10 cellular contexts compared by ENCODE assay signal in the genomic region with DNA sequence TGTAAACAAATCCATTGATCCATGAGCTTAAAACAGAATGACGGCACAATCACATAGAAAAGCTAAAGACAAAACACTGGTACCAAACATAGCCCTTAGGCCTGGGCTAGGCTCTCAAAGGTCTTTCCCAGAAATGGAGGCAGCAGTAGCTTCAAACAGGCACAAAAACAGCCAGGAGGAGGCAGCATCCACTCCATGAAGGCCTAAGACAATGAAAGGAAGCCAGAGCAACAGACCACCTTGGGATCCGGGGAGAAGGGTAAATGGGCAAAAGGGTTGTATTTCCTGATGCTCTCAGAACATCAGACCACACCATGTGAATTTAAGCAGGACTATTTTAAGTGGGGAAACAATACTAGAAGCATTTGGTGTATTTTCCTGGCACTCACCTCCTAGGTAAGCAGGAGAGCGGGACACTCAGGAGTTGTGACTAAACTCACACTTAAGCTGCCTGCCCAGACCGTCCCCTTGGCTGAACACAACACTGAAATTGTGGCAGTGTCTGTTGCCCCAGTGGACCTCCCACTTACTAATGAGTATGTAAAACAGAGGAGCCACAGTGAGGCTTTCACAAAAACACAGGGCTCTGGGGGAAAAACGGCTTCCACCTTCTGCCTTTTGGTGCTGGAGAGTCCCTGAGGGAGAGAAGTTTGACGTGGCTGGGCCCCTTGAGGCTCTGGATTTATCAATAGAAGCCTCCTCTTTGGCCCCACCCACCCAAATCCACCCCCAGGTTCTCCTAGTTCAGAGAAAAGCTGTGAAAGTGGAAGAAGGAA. TPM values are rescaled to one million over a fixed set of nuclear protein-coding genes. Genes with fewer than 3 reads are reported as not detected.
A peak's percentile ranks its signal among the peaks of the same experiment; 100 is the strongest.
DNase-seq lines count a peak whose midpoint lies in the region; ATAC-seq, FAIRE-seq and TF ChIP-seq lines count a peak whose summit lies in the region.
"Had no signal": no experiment of that assay in that cellular context is flagged by ENCODE, and none has a peak within 500 bp of the region (broad histone marks: within the 10 kb centered on the region; RNA-seq: fewer than 3 reads in every experiment).

No MANE protein-coding gene starts in this region.

- no peak overlapping the region for H4K8ac ChIP-seq in mesendoderm (ENCODE audit: low read depth, low read length)

- H3K4ac ChIP-seq in mesendoderm (ENCODE audit: low read depth, low read length), result no peak overlapping the region

- H3K27ac ChIP-seq in astrocyte (ENCODE audit: low read depth, low read length), result no peak overlapping the region
- H3K27ac ChIP-seq in mesendoderm (ENCODE audit: low read depth, low read length), result no peak overlapping the region

- H3K9ac ChIP-seq in astrocyte (ENCODE audit: low read length) (no peak overlapping the region), mesendoderm (ENCODE audit: low read length) (no peak overlapping the region)

- H3K4me2 ChIP-seq in astrocyte (ENCODE audit: low read length) (no peak overlapping the region), mesendoderm (ENCODE audit: low read length) (no peak overlapping the region)

- H2BK15ac ChIP-seq in mesendoderm (replicated peaks; ENCODE audit: low read depth), result no peak overlapping the region

- H3K27me3 ChIP-seq in astrocyte (ENCODE audit: insufficient read depth, low read length), result no peaks in the 10 kb centered on the region
- H3K27me3 ChIP-seq in mesendoderm (ENCODE audit: insufficient read depth, low read length, poor library complexity), result no peaks in the 10 kb centered on the region

- FAIRE-seq in astrocyte (lab: Jason Lieb, UNC), result no peak
- FAIRE-seq: A204.1, frontal cortex had no signal

- no peak overlapping the region for H3K4me3 Mint-ChIP-seq in astrocyte (ENCODE audit: unreplicated experiment)

- peaks cover 3% of the 10 kb centered on the region for H3K4me1 Mint-ChIP-seq in astrocyte (ENCODE audit: low read depth, unreplicated experiment)

- peak; percentile 55 for ATAC-seq in HG02852 (IDR thresholded peaks at IDR 0.05; ENCODE audit: unreplicated experiment)
- ATAC-seq in GM21390 (IDR thresholded peaks at IDR 0.05; ENCODE audit: unreplicated experiment), result no peak

- H2BK5ac ChIP-seq in mesendoderm (ENCODE audit: low read length), result no peak overlapping the region

- peaks cover 24% of the 10 kb centered on the region for H3K36me3 ChIP-seq in astrocyte (ENCODE audit: insufficient read depth, low read length)
- H3K36me3 ChIP-seq in mesendoderm (ENCODE audit: control insufficient read depth, insufficient read depth, low read length), result peaks cover 8% of the 10 kb centered on the region

- no peak overlapping the region for H3K18ac ChIP-seq in mesendoderm (ENCODE audit: low read length)

- H4K20me1 ChIP-seq in astrocyte (ENCODE audit: insufficient read depth, low read length), result peaks cover 3% of the 10 kb centered on the region

- H2AFZ ChIP-seq in astrocyte (ENCODE audit: low read depth, low read length), result no peak overlapping the region

- H3K56ac ChIP-seq in mesendoderm (ENCODE audit: low read length), result no peak overlapping the region

- H2BK120ac ChIP-seq in mesendoderm (ENCODE audit: low read depth, low read length), result no peak overlapping the region

- no peaks in the 10 kb centered on the region for H3K27me3 Mint-ChIP-seq in astrocyte (ENCODE audit: low read depth, unreplicated experiment)

- H3K79me2 ChIP-seq in astrocyte (ENCODE audit: insufficient read depth, low read length) (no peaks in the 10 kb centered on the region), mesendoderm (ENCODE audit: control insufficient read depth, insufficient read depth, low read length) (no peaks in the 10 kb centered on the region)

- no peak overlapping the region for H2AK5ac ChIP-seq in mesendoderm (ENCODE audit: low read length)

- H3K4me3 ChIP-seq in astrocyte (ENCODE audit: insufficient read depth, low read depth, low read length) (no peak overlapping the region), mesendoderm (ENCODE audit: low read length) (no peak overlapping the region)

- TF ChIP-seq CTCF in astrocyte (IDR thresholded peaks at IDR 0.05; ENCODE audit: insufficient read depth, low read depth, low read length), result peak; percentile 28

- no peaks in the 10 kb centered on the region for H3K79me1 ChIP-seq in mesendoderm (ENCODE audit: low read length)

- no peaks in the 10 kb centered on the region for H3K9me3 ChIP-seq in astrocyte (ENCODE audit: insufficient read depth, low read depth, low read length)

- no CpG with 5 or more reads among the region's 6 CpGs for WGBS in mesendoderm (ENCODE audit: extremely low coverage, insufficient coverage, low lambda C conversion rate)

- H4K5ac ChIP-seq in mesendoderm (ENCODE audit: low read length), result no peak overlapping the region

- DNase-seq in DMS79 treated with DMSO at 0.1 percent for 48 hours (lab: John Stamatoyannopoulos, UW), result peak; percentile 30
- DNase-seq in DMS79 (lab: John Stamatoyannopoulos, UW), result no peak
- DNase-seq in astrocyte (ENCODE audit: low read depth), result no peak
- DNase-seq in mesendoderm, result peak; percentile 69
- no peak for DNase-seq in hypothalamus (lab: John Stamatoyannopoulos, UW)
- DNase-seq in NOMO-1 (lab: John Stamatoyannopoulos, UW; ENCODE audit: unreplicated experiment in 2 of 2), result no peak

- H3K23ac ChIP-seq in mesendoderm (ENCODE audit: low read length), result no peak overlapping the region

- H3K4me1 ChIP-seq in astrocyte (ENCODE audit: insufficient read depth, low read length), result no peaks in the 10 kb centered on the region
- H3K4me1 ChIP-seq in mesendoderm (ENCODE audit: control insufficient read depth, low read depth, low read length), result no peaks in the 10 kb centered on the region

- peaks cover 21% of the 10 kb centered on the region for H3K36me3 Mint-ChIP-seq in astrocyte (ENCODE audit: low read depth, unreplicated experiment)

- no peaks in the 10 kb centered on the region for H3K9me3 Mint-ChIP-seq in astrocyte (ENCODE audit: unreplicated experiment)

- no peak overlapping the region for H3K27ac Mint-ChIP-seq in astrocyte (ENCODE audit: unreplicated experiment)

RNA-seq across cellular contexts. Expression of gene GNPDA1, which starts 11.9 kb away (rescaled TPM):
- total RNA-seq in astrocyte, result 23.1 and 30.7 TPM in 2 replicates
- polyA plus RNA-seq in mesendoderm (2013, experiment 1 of 2), result 61.7 TPM
- 60.5 TPM for polyA plus RNA-seq in mesendoderm (2013, experiment 2 of 2)

RNA-seq across cellular contexts. Expression of gene RNF14, which starts 32.0 kb away (rescaled TPM):
- total RNA-seq in astrocyte, result 96.5 and 105 TPM in 2 replicates
- 17.6 TPM for polyA plus RNA-seq in mesendoderm (2013, experiment 1 of 2)
- polyA plus RNA-seq in mesendoderm (2013, experiment 2 of 2), result 18.8 TPM

RNA-seq across cellular contexts. Expression of gene PCDH12, which starts 42.9 kb away (rescaled TPM):
- total RNA-seq in astrocyte, result 0.02 TPM in 1 of 2 replicates, not detected in the other
- polyA plus RNA-seq in mesendoderm (2013, experiment 1 of 2), result 0.06 TPM
- polyA plus RNA-seq in mesendoderm (2013, experiment 2 of 2), result 0.07 TPM

Comparison
In these comparisons a context has a peak if more than half of its experiments do, and no peak if none do; other contexts are left out.
1. DNase-seq: peak in DMS79 treated with DMSO at 0.1 percent for 48 hours (single experiment) and mesendoderm (single experiment); none in DMS79 (single experiment), astrocyte (single experiment), hypothalamus (0 of 51) and NOMO-1 (0 of 2).